Comparison of ENCODE assay signal across 14 cellular contexts in the genomic region with DNA sequence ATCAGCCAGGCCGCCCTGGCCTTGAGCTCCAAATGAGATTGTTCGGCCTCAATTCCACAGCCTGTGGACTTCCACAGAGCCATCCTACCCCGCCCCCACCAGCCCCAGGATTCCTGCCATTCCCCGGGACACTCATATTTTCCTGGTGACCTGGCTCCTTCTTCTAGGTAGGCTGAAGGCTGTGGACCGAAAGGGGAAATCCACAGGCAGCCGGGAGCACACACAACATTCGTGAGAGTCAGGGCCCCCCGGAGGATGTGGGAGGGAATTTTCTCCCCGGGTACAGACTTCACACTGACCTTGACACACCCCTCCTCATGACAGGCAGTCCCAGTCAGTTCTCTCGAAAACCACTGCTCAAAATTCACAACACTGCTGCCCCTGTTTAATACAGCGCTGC. TPM values are rescaled to one million over a fixed set of nuclear protein-coding genes. Genes with fewer than 3 reads are reported as not detected.
DNase-seq lines count a peak whose midpoint lies in the region; ATAC-seq and TF ChIP-seq lines count a peak whose summit lies in the region.
"Had no signal": no experiment of that assay in that cellular context is flagged by ENCODE, and none has a peak within 500 bp of the region (broad histone marks: within the 10 kb centered on the region; RNA-seq: fewer than 3 reads in every experiment).

No MANE protein-coding gene starts in this region.

- H3K18ac ChIP-seq in H9 (ENCODE audit: insufficient read length, low read depth, low read length): no peak overlapping the region

- H3K36me3 ChIP-seq in CD8-positive, alpha-beta memory T cell (ENCODE audit: insufficient read depth, low read length): no peaks in the 10 kb centered on the region
- peaks cover 11% of the 10 kb centered on the region for H3K36me3 ChIP-seq in right atrium auricular region
- H3K36me3 ChIP-seq: pancreas had no signal

- H3T11ph ChIP-seq in H9 (ENCODE audit: low read length): no peak overlapping the region

- H4K20me1 ChIP-seq in H9 (ENCODE audit: control insufficient read depth, insufficient read depth, insufficient read length): no peaks in the 10 kb centered on the region

- H3K56ac ChIP-seq in H9 (ENCODE audit: insufficient read length, low read depth, low read length): no peak overlapping the region

- H3K27me3 ChIP-seq in H9 (ENCODE audit: insufficient read depth, low read length): no peaks in the 10 kb centered on the region
- H3K27me3 ChIP-seq in CD8-positive, alpha-beta memory T cell (ENCODE audit: insufficient read depth, low read length, poor library complexity, severe bottlenecking): no peaks in the 10 kb centered on the region
- H3K27me3 ChIP-seq in right atrium auricular region: no peaks in the 10 kb centered on the region
- H3K27me3 ChIP-seq: pancreas had no signal

- ATAC-seq in omental fat pad (ENCODE audit: low FRiP score): no peak

- no peaks in the 10 kb centered on the region for H3K23me2 ChIP-seq in H9 (ENCODE audit: insufficient read length, low read depth, low read length, poor library complexity, severe bottlenecking)

- peaks cover 3% of the 10 kb centered on the region; the same call in 1 of the 2 replicates for H3K27me3 Mint-ChIP-seq in H9 (ENCODE audit: low read depth)
- no peaks in the 10 kb centered on the region for H3K27me3 Mint-ChIP-seq in CD8-positive, alpha-beta memory T cell
- H3K27me3 Mint-ChIP-seq: CD4-positive, alpha-beta T cell had no signal

- H2AFZ ChIP-seq in H9 (ENCODE audit: low read length): no peak overlapping the region

- H3K4me1 ChIP-seq in H9 (ENCODE audit: insufficient read depth, low read length) (no peaks in the 10 kb centered on the region; the same call in 1 of the 2 replicates), right atrium auricular region (peaks cover 0 to 43% of the 10 kb centered on the region in 2 donors)
- H3K4me1 ChIP-seq in CD8-positive, alpha-beta memory T cell (ENCODE audit: insufficient read depth, low read length): peaks cover 34% of the 10 kb centered on the region
- H3K4me1 ChIP-seq: pancreas had no signal

- no peak overlapping the region for H4K8ac ChIP-seq in H9 (replicated peaks; ENCODE audit: insufficient read length, low read depth, low read length)

- no peak overlapping the region for H3K27ac Mint-ChIP-seq in H9
- peak overlapping the region in 2 of 8 donors; percentile 51 to 65 for H3K27ac Mint-ChIP-seq in CD8-positive, alpha-beta memory T cell
- H3K27ac Mint-ChIP-seq: CD4-positive, alpha-beta T cell had no signal

- H4K5ac ChIP-seq in H9 (ENCODE audit: insufficient read length, low read depth, low read length): no peak overlapping the region

- POLR2A ChIA-PET in CD8-positive, alpha-beta memory T cell (lab: Charles Lee): no interaction called here

- no peak overlapping the region for H4K91ac ChIP-seq in H9 (ENCODE audit: insufficient read length, low read depth, low read length)

- no peak overlapping the region for H3K14ac ChIP-seq in H9 (ENCODE audit: insufficient read depth, low read length)

- no peak overlapping the region for H2BK12ac ChIP-seq in H9 (ENCODE audit: insufficient read length, low read depth, low read length)

- H3K79me2 ChIP-seq in H9 (ENCODE audit: insufficient read depth, low read length): no peaks in the 10 kb centered on the region

- no peak overlapping the region for H3K27ac ChIP-seq in H9 (ENCODE audit: insufficient read length, low read depth, low read length)
- H3K27ac ChIP-seq in CD8-positive, alpha-beta memory T cell (ENCODE audit: low read depth, low read length): no peak overlapping the region
- no peak overlapping the region for H3K27ac ChIP-seq in right atrium auricular region
- H3K27ac ChIP-seq: pancreas had no signal

- no peak overlapping the region for H2BK5ac ChIP-seq in H9 (ENCODE audit: insufficient read length, low read length)

- peaks cover 7 to 10% of the 10 kb centered on the region in 2 experiments; a peak in 3 of 4 replicates for H3K4me1 Mint-ChIP-seq in H9
- peaks cover 55 to 71% (median 63%) of the 10 kb centered on the region in 3 donors for H3K4me1 Mint-ChIP-seq in CD8-positive, alpha-beta memory T cell

- H3K4me3 ChIP-seq in CD8-positive, alpha-beta memory T cell (ENCODE audit: low read length): no peak overlapping the region
- H3K4me3 ChIP-seq in right atrium auricular region: no peak overlapping the region
- H3K4me3 ChIP-seq: pancreas had no signal

- H2BK15ac ChIP-seq in H9 (ENCODE audit: low read depth, low read length): no peak overlapping the region

- H3K79me1 ChIP-seq in H9 (ENCODE audit: insufficient read depth, low read depth, low read length, poor library complexity, severe bottlenecking): no peaks in the 10 kb centered on the region

- H3K9me3 Mint-ChIP-seq in H9: no peaks in the 10 kb centered on the region
- no peaks in the 10 kb centered on the region for H3K9me3 Mint-ChIP-seq in CD8-positive, alpha-beta memory T cell
- H3K9me3 Mint-ChIP-seq: CD4-positive, alpha-beta T cell had no signal

- H3K4ac ChIP-seq in H9 (ENCODE audit: low read depth, low read length): no peak overlapping the region

- DNase-seq in ACHN (peak; percentile 7), H9 (no peak), amniotic stem cell (lab: John Stamatoyannopoulos, UW) (peak; percentile 66), iris pigment epithelial cell (ENCODE audit: low read depth) (peak; percentile 78), NOMO-1 treated with DMSO at 0.1 percent for 48 hours (lab: John Stamatoyannopoulos, UW; ENCODE audit: unreplicated experiment) (no peak), omental fat pad (ENCODE audit: low spot score) (no peak), right atrium auricular region (ENCODE audit: low spot score) (no peak)
- DNase-seq in CD8-positive, alpha-beta memory T cell: no peak
- DNase-seq: activated effector memory CD4-positive, alpha-beta T cell treated with Interleukin-2 at 50 U/mL for 16 hours; CD4-positive, alpha-beta T cell; effector CD8-positive, alpha-beta T cell; kidney; NCI-H1105; pancreas had no signal

- no CpG with 5 or more reads among the region's 11 CpGs for WGBS in H9 (ENCODE audit: extremely low coverage, insufficient read length, low lambda C conversion rate)

- H3K36me3 Mint-ChIP-seq in H9 (ENCODE audit: insufficient read depth in 1 of 3, low read depth in 3 of 3): no peaks in the 10 kb centered on the region
- peaks cover 8 to 32% (median 9%) of the 10 kb centered on the region in 3 donors for H3K36me3 Mint-ChIP-seq in CD8-positive, alpha-beta memory T cell

- no peak overlapping the region for H3K4me3 Mint-ChIP-seq in H9
- H3K4me3 Mint-ChIP-seq in CD8-positive, alpha-beta memory T cell: no peak overlapping the region
- H3K4me3 Mint-ChIP-seq: CD4-positive, alpha-beta T cell had no signal

- H2BK120ac ChIP-seq in H9 (ENCODE audit: low read depth, low read length, poor library complexity, severe bottlenecking): no peak overlapping the region

- peak; percentile 45; the same call in 2 of the 3 replicates for TF ChIP-seq CTCF in H9 (conservative IDR thresholded peaks at IDR 0.05)
- TF ChIP-seq CTCF in omental fat pad (IDR thresholded peaks at IDR 0.05): no peak
- TF ChIP-seq CTCF in right atrium auricular region (IDR thresholded peaks at IDR 0.05): no peak

- in situ Hi-C loops in ACHN (cut with HindIII; ENCODE audit: low pct_ligation_motif_present, low pct_unique_long_range_greater_than_20kb, low sequenced_read_pairs): no loop called here

- H2AK5ac ChIP-seq in H9 (ENCODE audit: insufficient read length, low read length): no peak overlapping the region

- H3K4me2 ChIP-seq in H9 (ENCODE audit: insufficient read depth, insufficient read length, low read length): no peak overlapping the region

- no peak overlapping the region for H3K9ac ChIP-seq in H9 (ENCODE audit: extremely low read depth, insufficient read length, low read length)

- no peak overlapping the region for H2BK20ac ChIP-seq in H9 (ENCODE audit: low read depth, low read length, poor library complexity, severe bottlenecking)

- CTCF ChIA-PET in CD8-positive, alpha-beta memory T cell (lab: Charles Lee): no interaction called here

- no peak overlapping the region for H3K23ac ChIP-seq in H9 (ENCODE audit: insufficient read length, low read depth, low read length)

- H3K9me3 ChIP-seq in H9 (ENCODE audit: control insufficient read depth, low read depth, low read length) (no peaks in the 10 kb centered on the region), right atrium auricular region (no peaks in the 10 kb centered on the region)
- no peaks in the 10 kb centered on the region for H3K9me3 ChIP-seq in CD8-positive, alpha-beta memory T cell (ENCODE audit: low read length)
- H3K9me3 ChIP-seq: pancreas had no signal

RNA-seq across cellular contexts. Expression of a gene that starts 39.9 kb away (rescaled TPM):
- total RNA-seq in H9 (2021) (1.5 and 1.6 TPM in 2 replicates), omental fat pad (10 to 100 TPM; 11.6 to 36.3 (median 20.2) TPM), right atrium auricular region (10 to 100 TPM in 1 of 2 donors, 1 to 10 TPM in 1; 6.6 to 11.8 TPM)
- 10 to 100 TPM; 46.0 to 47.4 TPM for total RNA-seq in CD8-positive, alpha-beta memory T cell
- polyA plus RNA-seq in CD8-positive, alpha-beta memory T cell: 31.9 TPM

Comparison
In these comparisons a context has a peak if more than half of its experiments do, and no peak if none do; other contexts are left out.
1. DNase-seq: peak in ACHN (single experiment), amniotic stem cell (single experiment) and iris pigment epithelial cell (single experiment); none in H9 (single experiment), CD8-positive, alpha-beta memory T cell (0 of 5), NOMO-1 treated with DMSO at 0.1 percent for 48 hours (single experiment), omental fat pad (single experiment) and right atrium auricular region (single experiment).